In genomic region chr20:17568972-17569471, GRCh38 we compare ENCODE assay signal across 1 cellular context.
TF ChIP-seq lines count a peak whose summit lies in the region.

No MANE protein-coding gene starts in this region.

TF ChIP-seq in HepG2, 621 proteins besides CTCF, POLR2A, EP300 and RAD21 (continued from another document and continues in another):
- TF ChIP-seq ZHX2 (IDR thresholded peaks at IDR 0.05; ENCODE audit: low read depth) (no peak), ZHX2 (CRISPR knock-in tag; IDR thresholded peaks at IDR 0.05; ENCODE audit: borderline replicate concordance) (no peak), ZFY (CRISPR knock-in tag; IDR thresholded peaks at IDR 0.05) (peak; percentile 67), MTA3 (CRISPR knock-in tag; IDR thresholded peaks at IDR 0.05) (no peak), ISX (CRISPR knock-in tag; conservative IDR thresholded peaks at IDR 0.05) (no peak), SP1 (IDR thresholded peaks at IDR 0.05) (no peak), SP1 (CRISPR knock-in tag; IDR thresholded peaks at IDR 0.05) (peak; percentile 14; the same call in 1 of the 2 replicates), ZNF343 (CRISPR knock-in tag; IDR thresholded peaks at IDR 0.05) (peak; percentile 60; the same call in 1 of the 2 replicates), NFE2 (CRISPR knock-in tag; IDR thresholded peaks at IDR 0.05) (no peak), ETV6 (CRISPR knock-in tag; conservative IDR thresholded peaks at IDR 0.05) (peak; percentile 65; the same call in 1 of the 2 replicates), SP140L (CRISPR knock-in tag; IDR thresholded peaks at IDR 0.05; ENCODE audit: borderline replicate concordance) (no peak), NR2F6 (IDR thresholded peaks at IDR 0.05) (no peak), NR2F6 (CRISPR knock-in tag; IDR thresholded peaks at IDR 0.05) (0 out of 2 replicates have a peak, but pooled peaks have one; percentile 10), ELF4 (CRISPR knock-in tag; IDR thresholded peaks at IDR 0.05; ENCODE audit: borderline replicate concordance) (no peak), ZNF446 (CRISPR knock-in tag; IDR thresholded peaks at IDR 0.05) (no peak), PAF1 (CRISPR knock-in tag; IDR thresholded peaks at IDR 0.05) (no peak), ELF1 (CRISPR knock-in tag; IDR thresholded peaks at IDR 0.05) (no peak), CEBPG (CRISPR knock-in tag; IDR thresholded peaks at IDR 0.05) (no peak), FOXA3 (CRISPR knock-in tag; IDR thresholded peaks at IDR 0.05) (0 out of 2 replicates have a peak, but pooled peaks have one; percentile 45), NFE2L1 (CRISPR knock-in tag; IDR thresholded peaks at IDR 0.05; ENCODE audit: borderline replicate concordance) (no peak), ZNF761 (CRISPR knock-in tag; conservative IDR thresholded peaks at IDR 0.05) (no peak; the same call in 1 of the 2 replicates), TSC22D2 (CRISPR knock-in tag; IDR thresholded peaks at IDR 0.05; ENCODE audit: borderline replicate concordance) (0 out of 2 replicates have a peak, but pooled peaks have one; percentile 29), SP4 (CRISPR knock-in tag; IDR thresholded peaks at IDR 0.05) (no peak), SOX13 (IDR thresholded peaks at IDR 0.05) (no peak), SOX13 (CRISPR knock-in tag; conservative IDR thresholded peaks at IDR 0.05 in 1 of 2, IDR thresholded peaks at IDR 0.05 in 1 of 2) (peak in 1 of 2 experiments; percentile 35; a peak in 1 of 4 replicates), ZNF317 (CRISPR knock-in tag; IDR thresholded peaks at IDR 0.05) (no peak), IRF2 (CRISPR knock-in tag; IDR thresholded peaks at IDR 0.05) (peak; percentile 29; the same call in 1 of the 2 replicates), ISL2 (CRISPR knock-in tag; IDR thresholded peaks at IDR 0.05) (peak; percentile 40; the same call in 1 of the 2 replicates), NFYB (CRISPR knock-in tag; IDR thresholded peaks at IDR 0.05) (peak; percentile 74), ZNF614 (CRISPR knock-in tag; IDR thresholded peaks at IDR 0.05; ENCODE audit: borderline replicate concordance) (peak; percentile 41; the same call in 1 of the 2 replicates), ZHX1 (CRISPR knock-in tag; IDR thresholded peaks at IDR 0.05; ENCODE audit: low read depth) (no peak), CBFB (CRISPR knock-in tag; IDR thresholded peaks at IDR 0.05) (0 out of 2 replicates have a peak, but pooled peaks have one; percentile 35), NCOA2 (CRISPR knock-in tag; IDR thresholded peaks at IDR 0.05) (peak; percentile 51)
- TF ChIP-seq, protein P1, sequence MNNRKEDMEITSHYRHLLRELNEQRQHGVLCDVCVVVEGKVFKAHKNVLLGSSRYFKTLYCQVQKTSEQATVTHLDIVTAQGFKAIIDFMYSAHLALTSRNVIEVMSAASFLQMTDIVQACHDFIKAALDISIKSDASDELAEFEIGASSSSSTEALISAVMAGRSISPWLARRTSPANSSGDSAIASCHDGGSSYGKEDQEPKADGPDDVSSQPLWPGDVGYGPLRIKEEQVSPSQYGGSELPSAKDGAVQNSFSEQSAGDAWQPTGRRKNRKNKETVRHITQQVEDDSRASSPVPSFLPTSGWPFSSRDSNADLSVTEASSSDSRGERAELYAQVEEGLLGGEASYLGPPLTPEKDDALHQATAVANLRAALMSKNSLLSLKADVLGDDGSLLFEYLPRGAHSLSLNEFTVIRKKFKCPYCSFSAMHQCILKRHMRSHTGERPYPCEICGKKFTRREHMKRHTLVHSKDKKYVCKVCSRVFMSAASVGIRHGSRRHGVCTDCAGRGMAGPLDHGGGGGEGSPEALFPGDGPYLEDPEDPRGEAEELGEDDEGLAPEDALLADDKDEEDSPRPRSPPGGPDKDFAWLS (CRISPR knock-in tag; IDR thresholded peaks at IDR 0.05; ENCODE audit: borderline replicate concordance) = no peak
- TF ChIP-seq, protein P2, sequence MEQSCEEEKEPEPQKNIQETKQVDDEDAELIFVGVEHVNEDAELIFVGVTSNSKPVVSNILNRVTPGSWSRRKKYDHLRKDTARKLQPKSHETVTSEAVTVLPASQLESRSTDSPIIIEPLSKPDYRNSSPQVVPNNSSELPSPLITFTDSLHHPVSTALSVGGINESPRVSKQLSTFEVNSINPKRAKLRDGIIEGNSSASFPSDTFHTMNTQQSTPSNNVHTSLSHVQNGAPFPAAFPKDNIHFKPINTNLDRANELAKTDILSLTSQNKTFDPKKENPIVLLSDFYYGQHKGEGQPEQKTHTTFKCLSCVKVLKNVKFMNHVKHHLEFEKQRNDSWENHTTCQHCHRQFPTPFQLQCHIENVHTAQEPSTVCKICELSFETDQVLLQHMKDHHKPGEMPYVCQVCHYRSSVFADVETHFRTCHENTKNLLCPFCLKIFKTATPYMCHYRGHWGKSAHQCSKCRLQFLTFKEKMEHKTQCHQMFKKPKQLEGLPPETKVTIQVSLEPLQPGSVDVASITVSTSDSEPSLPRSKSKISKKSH (CRISPR knock-in tag; IDR thresholded peaks at IDR 0.05; ENCODE audit: borderline replicate concordance) = no peak
- TF ChIP-seq, protein P3, sequence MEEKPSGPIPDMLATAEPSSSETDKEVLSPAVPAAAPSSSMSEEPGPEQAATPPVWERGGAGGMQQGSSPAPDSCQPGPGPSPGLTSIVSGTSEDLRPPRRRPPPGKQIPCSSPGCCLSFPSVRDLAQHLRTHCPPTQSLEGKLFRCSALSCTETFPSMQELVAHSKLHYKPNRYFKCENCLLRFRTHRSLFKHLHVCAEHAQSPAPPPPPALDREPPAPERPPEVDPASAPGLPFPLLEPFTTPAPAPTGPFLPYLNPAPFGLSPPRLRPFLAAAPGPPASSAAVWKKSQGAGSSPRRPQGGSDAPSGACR (CRISPR knock-in tag; IDR thresholded peaks at IDR 0.05) = peak; percentile 77; the same call in 1 of the 2 replicates
- TF ChIP-seq, protein P4, sequence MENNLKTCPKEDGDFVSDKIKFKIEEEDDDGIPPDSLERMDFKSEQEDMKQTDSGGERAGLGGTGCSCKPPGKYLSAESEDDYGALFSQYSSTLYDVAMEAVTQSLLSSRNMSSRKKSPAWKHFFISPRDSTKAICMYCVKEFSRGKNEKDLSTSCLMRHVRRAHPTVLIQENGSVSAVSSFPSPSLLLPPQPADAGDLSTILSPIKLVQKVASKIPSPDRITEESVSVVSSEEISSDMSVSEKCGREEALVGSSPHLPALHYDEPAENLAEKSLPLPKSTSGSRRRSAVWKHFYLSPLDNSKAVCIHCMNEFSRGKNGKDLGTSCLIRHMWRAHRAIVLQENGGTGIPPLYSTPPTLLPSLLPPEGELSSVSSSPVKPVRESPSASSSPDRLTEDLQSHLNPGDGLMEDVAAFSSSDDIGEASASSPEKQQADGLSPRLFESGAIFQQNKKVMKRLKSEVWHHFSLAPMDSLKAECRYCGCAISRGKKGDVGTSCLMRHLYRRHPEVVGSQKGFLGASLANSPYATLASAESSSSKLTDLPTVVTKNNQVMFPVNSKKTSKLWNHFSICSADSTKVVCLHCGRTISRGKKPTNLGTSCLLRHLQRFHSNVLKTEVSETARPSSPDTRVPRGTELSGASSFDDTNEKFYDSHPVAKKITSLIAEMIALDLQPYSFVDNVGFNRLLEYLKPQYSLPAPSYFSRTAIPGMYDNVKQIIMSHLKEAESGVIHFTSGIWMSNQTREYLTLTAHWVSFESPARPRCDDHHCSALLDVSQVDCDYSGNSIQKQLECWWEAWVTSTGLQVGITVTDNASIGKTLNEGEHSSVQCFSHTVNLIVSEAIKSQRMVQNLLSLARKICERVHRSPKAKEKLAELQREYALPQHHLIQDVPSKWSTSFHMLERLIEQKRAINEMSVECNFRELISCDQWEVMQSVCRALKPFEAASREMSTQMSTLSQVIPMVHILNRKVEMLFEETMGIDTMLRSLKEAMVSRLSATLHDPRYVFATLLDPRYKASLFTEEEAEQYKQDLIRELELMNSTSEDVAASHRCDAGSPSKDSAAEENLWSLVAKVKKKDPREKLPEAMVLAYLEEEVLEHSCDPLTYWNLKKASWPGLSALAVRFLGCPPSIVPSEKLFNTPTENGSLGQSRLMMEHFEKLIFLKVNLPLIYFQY (CRISPR knock-in tag; IDR thresholded peaks at IDR 0.05; ENCODE audit: borderline replicate concordance) = no peak
- TF ChIP-seq, protein P5, sequence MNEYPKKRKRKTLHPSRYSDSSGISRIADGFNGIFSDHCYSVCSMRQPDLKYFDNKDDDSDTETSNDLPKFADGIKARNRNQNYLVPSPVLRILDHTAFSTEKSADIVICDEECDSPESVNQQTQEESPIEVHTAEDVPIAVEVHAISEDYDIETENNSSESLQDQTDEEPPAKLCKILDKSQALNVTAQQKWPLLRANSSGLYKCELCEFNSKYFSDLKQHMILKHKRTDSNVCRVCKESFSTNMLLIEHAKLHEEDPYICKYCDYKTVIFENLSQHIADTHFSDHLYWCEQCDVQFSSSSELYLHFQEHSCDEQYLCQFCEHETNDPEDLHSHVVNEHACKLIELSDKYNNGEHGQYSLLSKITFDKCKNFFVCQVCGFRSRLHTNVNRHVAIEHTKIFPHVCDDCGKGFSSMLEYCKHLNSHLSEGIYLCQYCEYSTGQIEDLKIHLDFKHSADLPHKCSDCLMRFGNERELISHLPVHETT (CRISPR knock-in tag; conservative IDR thresholded peaks at IDR 0.05) = peak; percentile 72; the same call in 1 of the 2 replicates
- TF ChIP-seq, protein P6, sequence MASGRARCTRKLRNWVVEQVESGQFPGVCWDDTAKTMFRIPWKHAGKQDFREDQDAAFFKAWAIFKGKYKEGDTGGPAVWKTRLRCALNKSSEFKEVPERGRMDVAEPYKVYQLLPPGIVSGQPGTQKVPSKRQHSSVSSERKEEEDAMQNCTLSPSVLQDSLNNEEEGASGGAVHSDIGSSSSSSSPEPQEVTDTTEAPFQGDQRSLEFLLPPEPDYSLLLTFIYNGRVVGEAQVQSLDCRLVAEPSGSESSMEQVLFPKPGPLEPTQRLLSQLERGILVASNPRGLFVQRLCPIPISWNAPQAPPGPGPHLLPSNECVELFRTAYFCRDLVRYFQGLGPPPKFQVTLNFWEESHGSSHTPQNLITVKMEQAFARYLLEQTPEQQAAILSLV (CRISPR knock-in tag; IDR thresholded peaks at IDR 0.05; ENCODE audit: borderline replicate concordance) = 0 out of 2 replicates have a peak, but pooled peaks have one; percentile 33
